8 cellular contexts compared by ENCODE assay signal in the genomic region with DNA sequence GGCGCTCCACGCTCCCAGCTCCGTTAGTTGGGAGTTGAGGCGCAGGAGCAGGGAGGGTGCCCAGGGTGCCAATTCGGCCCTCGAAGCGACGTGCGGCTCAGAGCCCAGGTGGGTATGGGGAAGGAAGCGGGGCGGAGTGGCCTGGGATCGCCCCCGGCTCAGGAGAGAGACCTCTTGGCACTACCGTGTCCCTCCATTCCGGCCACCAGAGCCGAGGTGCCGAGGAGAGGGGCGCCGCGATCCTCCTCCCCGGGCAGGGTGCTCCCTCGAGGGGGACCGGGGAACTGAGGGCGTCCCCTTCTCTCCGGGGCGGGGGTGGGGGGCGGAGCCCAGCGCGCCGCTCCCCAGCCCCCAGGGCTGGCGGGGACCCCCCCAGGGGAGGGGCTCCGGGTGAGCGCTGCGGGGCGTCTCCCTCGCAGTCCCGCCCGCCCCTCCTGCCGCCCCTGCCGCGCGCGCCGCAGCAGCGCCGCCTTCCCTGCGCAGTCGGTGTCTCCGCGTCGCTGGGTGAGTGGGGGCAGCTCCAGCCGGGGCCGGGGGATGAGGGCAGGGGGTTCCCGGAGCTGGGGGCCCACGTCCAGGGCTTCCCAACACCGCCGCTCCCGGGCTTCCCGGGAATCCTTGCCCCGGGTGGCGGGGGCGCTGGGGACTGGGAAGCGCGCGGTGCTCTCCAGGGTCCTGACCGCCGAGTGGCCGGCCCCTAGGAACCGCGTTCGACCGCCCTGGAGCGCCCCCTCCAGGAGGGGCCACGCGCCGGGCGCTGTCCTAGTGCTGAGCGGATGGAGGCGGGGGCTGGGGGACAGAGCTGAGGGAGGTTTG. TPM values are rescaled to one million over a fixed set of nuclear protein-coding genes. Genes with fewer than 3 reads are reported as not detected.
A peak's percentile ranks its signal among the peaks of the same experiment; 100 is the strongest.
DNase-seq lines count a peak whose midpoint lies in the region; ATAC-seq and TF ChIP-seq lines count a peak whose summit lies in the region.
"Had no signal": no experiment of that assay in that cellular context is flagged by ENCODE, and none has a peak within 500 bp of the region (broad histone marks: within the 10 kb centered on the region; RNA-seq: fewer than 3 reads in every experiment).

Gene HPCA, plus strand, starts transcription at position 480 of the 816 bp plus-strand sequence. CDS start 2,408 bp downstream, outside the sequence.

- H3K27ac Mint-ChIP-seq in activated T-helper 17 cell treated with anti-CD3 and anti-CD28 coated beads, Interleukin-2, amount 50 U/mL, for 72 hours = no peak within 1 kb of the TSS
- H3K27ac Mint-ChIP-seq: stimulated activated naive CD8-positive, alpha-beta T cell treated with anti-CD3 and anti-CD28 coated beads, Interleukin-15, Interleukin-2, amounts not matched to agents 100 ng/mL and 50 ng/mL, for 24 hours had no signal

- no peak within 1 kb of the TSS for H3K4me3 Mint-ChIP-seq in activated T-helper 17 cell treated with anti-CD3 and anti-CD28 coated beads, Interleukin-2, amount 50 U/mL, for 72 hours
- H3K4me3 Mint-ChIP-seq: stimulated activated naive CD8-positive, alpha-beta T cell treated with anti-CD3 and anti-CD28 coated beads, Interleukin-15, Interleukin-2, amounts not matched to agents 100 ng/mL and 50 ng/mL, for 24 hours had no signal

- no peaks in the 10 kb centered on the region for H3K36me3 Mint-ChIP-seq in activated T-helper 17 cell treated with anti-CD3 and anti-CD28 coated beads, Interleukin-2, amount 50 U/mL, for 72 hours (ENCODE audit: low read depth)

- peaks cover 11 to 68% (median 56%) of the 10 kb centered on the region in 7 donors for H3K27me3 ChIP-seq in heart right ventricle

- intact Hi-C loops in heart right ventricle (cut with DNase I) = no loop called here
- intact Hi-C loops in sciatic nerve (cut with DNase I) = no loop called here

- no peaks in the 10 kb centered on the region for H3K4me1 Mint-ChIP-seq in activated T-helper 17 cell treated with anti-CD3 and anti-CD28 coated beads, Interleukin-2, amount 50 U/mL, for 72 hours

- POLR2A ChIA-PET in GM10248 (lab: Yijun Ruan, JAX) = no interaction called here

- peaks cover 4 to 25% (median 17%) of the 10 kb centered on the region in 9 donors for H3K4me1 ChIP-seq in heart right ventricle

- H3K27ac ChIP-seq in heart right ventricle = no peak within 1 kb of the TSS

- peak; percentile 70 for DNase-seq in GM10248 (ENCODE audit: extremely low spot score)
- DNase-seq in MV-4-11 (lab: John Stamatoyannopoulos, UW) = peak; percentile 16
- DNase-seq in heart right ventricle = peak; percentile 46 to 60
- no peak for DNase-seq in sciatic nerve (ENCODE audit: low spot score)
- DNase-seq in COLO668 (lab: John Stamatoyannopoulos, UW; ENCODE audit: unreplicated experiment) = no peak
- no peak for DNase-seq in ureter (ENCODE audit: low spot score)

- no peaks in the 10 kb centered on the region for H3K9me3 Mint-ChIP-seq in activated T-helper 17 cell treated with anti-CD3 and anti-CD28 coated beads, Interleukin-2, amount 50 U/mL, for 72 hours
- H3K9me3 Mint-ChIP-seq: stimulated activated naive CD8-positive, alpha-beta T cell treated with anti-CD3 and anti-CD28 coated beads, Interleukin-15, Interleukin-2, amounts not matched to agents 100 ng/mL and 50 ng/mL, for 24 hours had no signal

- H3K36me3 ChIP-seq in heart right ventricle = no peaks in the 10 kb centered on the region

- WGBS in heart right ventricle, 2 donors = 2 to 3% methylated on average over 64 to 79 of the region's 79 CpGs

- peak within 1 kb of the TSS in 6 of 10 donors; percentile 15 to 39 (median 30) for H3K4me3 ChIP-seq in heart right ventricle

- CTCF ChIA-PET in GM10248 (lab: Yijun Ruan, JAX) = interaction anchor here (0.9 to 3.7 kb wide), 6 partner anchors 10 to 144 kb away, joined by 3 to 28 read pairs (median 4); no protein-coding TSS in a partner anchor

- peak; percentile 34 for ATAC-seq in activated T-helper 17 cell treated with anti-CD3 and anti-CD28 coated beads, Interleukin-2, amount 50 U/mL, for 72 hours (replicated peaks)
- ATAC-seq in heart right ventricle = peak; percentile 72 to 82 (median 78)
- ATAC-seq in sciatic nerve = peak; percentile 52

- peak; percentile 59 for TF ChIP-seq CTCF in GM10248 (IDR thresholded peaks at IDR 0.05; ENCODE audit: control extremely low read depth, extremely low read depth, low read depth, missing control alignments)
- TF ChIP-seq CTCF in heart right ventricle (IDR thresholded peaks at IDR 0.05) = peak in 8 of 9 donors; percentile 28 to 70 (median 58)

- no peaks in the 10 kb centered on the region for H3K9me3 ChIP-seq in heart right ventricle

- peaks cover 61% of the 10 kb centered on the region for H3K27me3 Mint-ChIP-seq in activated T-helper 17 cell treated with anti-CD3 and anti-CD28 coated beads, Interleukin-2, amount 50 U/mL, for 72 hours

RNA-seq across cellular contexts. Expression of gene HPCA, which starts in this region (rescaled TPM):
- under 1 TPM in 1 of 2 donors, not detected in 1; 0.98 TPM for total RNA-seq in activated T-helper 17 cell treated with anti-CD3 and anti-CD28 coated beads, Interleukin-2, amount 50 U/mL, for 72 hours
- total RNA-seq in heart right ventricle (not detected), sciatic nerve (0.27 TPM), ureter (0.75 TPM)
- polyA plus RNA-seq in heart right ventricle = not detected

Comparison
In these comparisons a context has a peak if more than half of its experiments do, and no peak if none do; other contexts are left out.
1. Peak in ATAC-seq in activated T-helper 17 cell treated with anti-CD3 and anti-CD28 coated beads, Interleukin-2, amount 50 U/mL, for 72 hours; RNA of the gene not detected or under 1 TPM.
2. Peak in DNase-seq, ATAC-seq and H3K4me3 ChIP-seq in heart right ventricle; RNA of the gene not detected or under 1 TPM.
3. Peak in ATAC-seq in sciatic nerve; RNA of the gene not detected or under 1 TPM.
4. DNase-seq: peak in GM10248 (single experiment) and MV-4-11 (single experiment); none in sciatic nerve (single experiment), COLO668 (single experiment) and ureter (single experiment).
5. Peak in every context shown above with its lines, with median percentiles within 50 percentile points of each other: ATAC-seq.